Comparison of ENCODE assay signal across 26 cellular contexts in the genomic region with DNA sequence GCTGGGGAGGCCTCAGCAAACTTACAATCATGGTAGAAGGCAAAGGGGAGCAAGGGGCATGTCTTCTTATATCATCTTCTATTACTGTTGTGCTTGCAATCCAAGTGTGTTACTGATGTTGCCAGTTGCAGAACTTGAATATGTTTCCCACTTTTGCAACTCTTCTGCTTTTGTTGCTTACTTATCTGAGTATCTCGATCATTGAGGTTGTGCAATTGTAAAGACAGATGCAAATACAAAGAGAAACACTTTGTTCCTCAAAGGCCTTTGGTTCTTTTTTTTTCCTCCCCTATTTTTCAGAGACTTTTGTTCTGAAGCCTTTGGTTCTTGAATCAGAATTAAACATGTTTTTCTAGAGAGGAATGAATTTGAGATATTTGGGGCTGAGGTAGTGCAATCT. TPM values are rescaled to one million over a fixed set of nuclear protein-coding genes. Genes with fewer than 3 reads are reported as not detected.
DNase-seq lines count a peak whose midpoint lies in the region; ATAC-seq lines count a peak whose summit lies in the region.
"Had no signal": no experiment of that assay in that cellular context is flagged by ENCODE, and none has a peak within 500 bp of the region (broad histone marks: within the 10 kb centered on the region; RNA-seq: fewer than 3 reads in every experiment).

No MANE protein-coding gene starts in this region.

- H3K27me3 ChIP-seq in HUES6 (ENCODE audit: control insufficient read depth, insufficient read depth, low read length) (no peaks in the 10 kb centered on the region), ectodermal cell (ENCODE audit: control insufficient read depth, insufficient read depth, low read length, poor library complexity, severe bottlenecking) (no peaks in the 10 kb centered on the region)
- H3K27me3 ChIP-seq: body of pancreas, SJSA1 had no signal

- H3K9me3 ChIP-seq in HUES6 (ENCODE audit: control insufficient read depth, insufficient read depth, low read depth, low read length) (peaks cover 39% of the 10 kb centered on the region), ectodermal cell (ENCODE audit: control insufficient read depth, low read length) (peaks cover 5% of the 10 kb centered on the region)
- H3K9me3 ChIP-seq: body of pancreas, mucosa of descending colon had no signal

- H3K36me3 ChIP-seq in HUES6 (ENCODE audit: control insufficient read depth, insufficient read depth, low read length): peaks cover 3% of the 10 kb centered on the region; the same call in 1 of the 2 replicates
- H3K36me3 ChIP-seq in ectodermal cell (ENCODE audit: control insufficient read depth, insufficient read depth, low read length): peaks cover 4% of the 10 kb centered on the region
- H3K36me3 ChIP-seq: SJSA1, WERI-Rb-1 had no signal

- H3K27ac ChIP-seq in HUES6 (ENCODE audit: low read depth, low read length) (peak overlapping the region; percentile 32; the same call in 1 of the 2 replicates), ectodermal cell (ENCODE audit: insufficient read depth, low read depth, low read length, poor library complexity, severe bottlenecking) (peak overlapping the region; percentile 85)
- H3K27ac ChIP-seq: body of pancreas, SJSA1, WERI-Rb-1 had no signal

- 68 to 83% methylated on average over 1 of the region's 1 CpG for WGBS in ectodermal cell, 2 experiments

- H3K4me3 ChIP-seq in HUES6 (ENCODE audit: low read depth, low read length) (no peak overlapping the region), ectodermal cell (ENCODE audit: insufficient read depth, low read depth, low read length) (no peak overlapping the region)
- H3K4me3 ChIP-seq: body of pancreas, mucosa of descending colon, SJSA1 had no signal

- no peak for ATAC-seq in GM18861 (IDR thresholded peaks at IDR 0.05; ENCODE audit: unreplicated experiment)
- ATAC-seq: body of pancreas, HepG2, mucosa of descending colon, T-helper 17 cell had no signal

- DNase-seq in NOMO-1 treated with dmso at 0.1 percent for 144 hours (lab: John Stamatoyannopoulos, UW; ENCODE audit: unreplicated experiment) (peak; percentile 40), pons (ENCODE audit: low spot score) (peak; percentile 44), NCI-H524 (lab: John Stamatoyannopoulos, UW) (no peak), DMS 273 treated with DMSO at 0.1 percent for 48 hours (lab: John Stamatoyannopoulos, UW) (no peak)
- no peak for DNase-seq in activated CD4-positive, CD25-positive, alpha-beta regulatory T cell (lab: John Stamatoyannopoulos, UW)
- DNase-seq: activated naive CD8-positive, alpha-beta T cell treated with anti-CD3 and anti-CD28 coated beads for 36 hours; body of pancreas; effector CD8-positive, alpha-beta T cell; foreskin melanocyte; HFFc6; islet precursor cell; mucosa of descending colon; NCI-H526 treated with DMSO at 0.1 percent for 48 hours; retina; stimulated activated CD4-positive, alpha-beta T cell treated with anti-CD3 and anti-CD28 coated beads, Interleukin-4, amount 100 ng/mL, for 1 hour; stimulated activated naive CD4-positive, alpha-beta T cell; T-helper 17 cell; WERI-Rb-1 had no signal

- H3K9ac ChIP-seq in HUES6 (ENCODE audit: low read length): no peak overlapping the region

- H3K4me1 ChIP-seq in HUES6 (ENCODE audit: control insufficient read depth, insufficient read depth, low read length) (peaks cover 13% of the 10 kb centered on the region), ectodermal cell (ENCODE audit: control insufficient read depth, insufficient read depth, low read length) (peaks cover 7% of the 10 kb centered on the region)
- H3K4me1 ChIP-seq: body of pancreas, SJSA1 had no signal

RNA-seq across cellular contexts. Expression of gene COX8C, which starts 3.7 kb away (rescaled TPM):
- not detected for polyA plus RNA-seq in ectodermal cell (2013, experiment 1 of 4)
- polyA plus RNA-seq in ectodermal cell (2013, experiment 2 of 4): not detected
- not detected for polyA plus RNA-seq in ectodermal cell (2013, experiment 3 of 4)
- 0.69 TPM for polyA plus RNA-seq in ectodermal cell (2013, experiment 4 of 4)
- polyA plus RNA-seq: esophagus, HepG2, liver, thymus had no signal

RNA-seq across cellular contexts. Expression of gene BTBD7, which starts 10.4 kb away (rescaled TPM):
- polyA plus RNA-seq in ectodermal cell (2013, experiment 1 of 4): 29.3 TPM
- polyA plus RNA-seq in ectodermal cell (2013, experiment 2 of 4): 33.9 TPM
- 20.6 TPM for polyA plus RNA-seq in ectodermal cell (2013, experiment 3 of 4)
- polyA plus RNA-seq in ectodermal cell (2013, experiment 4 of 4): 25.3 TPM

Comparison
In these comparisons a context has a peak if more than half of its experiments do, and no peak if none do; other contexts are left out.
1. DNase-seq: peak in NOMO-1 treated with dmso at 0.1 percent for 144 hours (single experiment) and pons (single experiment); none in activated CD4-positive, CD25-positive, alpha-beta regulatory T cell (0 of 4), NCI-H524 (0 of 2) and DMS 273 treated with DMSO at 0.1 percent for 48 hours (single experiment).